Comparison of ENCODE assay signal across 13 cellular contexts in genomic region chr19:7789447-7789846, GRCh38. TPM values are rescaled to one million over a fixed set of nuclear protein-coding genes. Genes with fewer than 3 reads are reported as not detected.
DNase-seq lines count a peak whose midpoint lies in the region; ATAC-seq, FAIRE-seq and TF ChIP-seq lines count a peak whose summit lies in the region.
"Had no signal": no experiment of that assay in that cellular context is flagged by ENCODE, and none has a peak within 500 bp of the region (broad histone marks: within the 10 kb centered on the region; RNA-seq: fewer than 3 reads in every experiment).

No MANE protein-coding gene starts in this region.

- DNase-seq in activated CD4-positive, alpha-beta memory T cell treated with anti-CD3 and anti-CD28 coated beads for 36 hours, result peak; percentile 41
- DNase-seq in activated CD4-positive, alpha-beta memory T cell treated with anti-CD3 and anti-CD28 coated beads, Interleukin-2, amount 10 ng/mL, durations not matched to agents 7 days and 5 days, result no peak
- peak; percentile 55 for DNase-seq in activated T-cell treated with anti-CD3 and anti-CD28 coated beads, Interleukin-2, amount 50 U/mL, for 24 hours
- DNase-seq in iPS-NIHi11 (ENCODE audit: low spot score), result peak; percentile 83
- DNase-seq in stimulated activated naive B cell treated with anti-CD40 and anti-IgM and Interleukin-4, amounts not matched to agents 10 μg/mL and 1 μg/mL and 100 μg/mL, for 72 hours, result peak; percentile 7
- no peak for DNase-seq in mammary epithelial cell
- no peak for DNase-seq in frontal cortex (ENCODE audit: low spot score in 2 of 2)
- DNase-seq: activated CD8-positive, alpha-beta memory T cell treated with anti-CD3 and anti-CD28 coated beads, Interleukin-2, amount 10 ng/mL, durations not matched to agents 7 days and 5 days; HFFc6; immature natural killer cell had no signal

- intact Hi-C loops in activated CD4-positive, alpha-beta memory T cell treated with anti-CD3 and anti-CD28 coated beads for 36 hours (cut with micrococcal nuclease), result no loop called here
- intact Hi-C loops in mammary epithelial cell (cut with micrococcal nuclease), result no loop called here

- no peak overlapping the region for H3K4me3 ChIP-seq in mammary epithelial cell (replicated peaks in 1 of 3; ENCODE audit: insufficient read depth in 1 of 3, low read depth in 2 of 3, low read length in 3 of 3)

- peaks cover 17% of the 10 kb centered on the region for H3K27me3 ChIP-seq in mammary epithelial cell (ENCODE audit: insufficient read depth, low read length)

- no peaks in the 10 kb centered on the region for H3K9me3 Mint-ChIP-seq in activated CD4-positive, alpha-beta memory T cell treated with anti-CD3 and anti-CD28 coated beads for 36 hours
- no peaks in the 10 kb centered on the region for H3K9me3 Mint-ChIP-seq in activated CD4-positive, alpha-beta memory T cell treated with anti-CD3 and anti-CD28 coated beads, Interleukin-2, amount 10 ng/mL, durations not matched to agents 7 days and 5 days
- H3K9me3 Mint-ChIP-seq in activated T-cell treated with anti-CD3 and anti-CD28 coated beads, Interleukin-2, amount 50 U/mL, for 24 hours, result peaks cover 5% of the 10 kb centered on the region
- H3K9me3 Mint-ChIP-seq in stimulated activated naive B cell treated with anti-CD40 and anti-IgM and Interleukin-4, amounts not matched to agents 10 μg/mL and 1 μg/mL and 100 μg/mL, for 72 hours, result peaks cover 3 to 9% of the 10 kb centered on the region in 2 donors
- H3K9me3 Mint-ChIP-seq: HFFc6 had no signal

- H3K27ac Mint-ChIP-seq in activated CD4-positive, alpha-beta memory T cell treated with anti-CD3 and anti-CD28 coated beads for 36 hours, result no peak overlapping the region
- no peak overlapping the region for H3K27ac Mint-ChIP-seq in activated CD4-positive, alpha-beta memory T cell treated with anti-CD3 and anti-CD28 coated beads, Interleukin-2, amount 10 ng/mL, durations not matched to agents 7 days and 5 days
- no peak overlapping the region for H3K27ac Mint-ChIP-seq in activated T-cell treated with anti-CD3 and anti-CD28 coated beads, Interleukin-2, amount 50 U/mL, for 24 hours
- H3K27ac Mint-ChIP-seq in stimulated activated naive B cell treated with anti-CD40 and anti-IgM and Interleukin-4, amounts not matched to agents 10 μg/mL and 1 μg/mL and 100 μg/mL, for 72 hours, result peak overlapping the region; percentile 83
- H3K27ac Mint-ChIP-seq: activated CD8-positive, alpha-beta memory T cell treated with anti-CD3 and anti-CD28 coated beads, Interleukin-2, amount 10 ng/mL, durations not matched to agents 7 days and 5 days; HFFc6; immature natural killer cell had no signal

- no peak overlapping the region for H3K4me2 ChIP-seq in mammary epithelial cell (ENCODE audit: insufficient read depth, low read depth, low read length)

- no peak for TF ChIP-seq CTCF in mammary epithelial cell (conservative IDR thresholded peaks at IDR 0.05 in 1 of 2, IDR thresholded peaks at IDR 0.05 in 1 of 2; ENCODE audit: extremely low read depth in 1 of 2, insufficient read depth in 1 of 2, low read depth in 1 of 2, low read length in 2 of 2)

- no peak overlapping the region for H3K27ac ChIP-seq in mammary epithelial cell (ENCODE audit: insufficient read depth, low read depth, low read length)
- H3K27ac ChIP-seq: upper lobe of left lung had no signal

- H4K20me1 ChIP-seq in mammary epithelial cell (ENCODE audit: insufficient read depth, low read length), result no peaks in the 10 kb centered on the region

- peak; percentile 61 to 75 for ATAC-seq in stimulated activated naive B cell treated with anti-CD40 and anti-IgM and Interleukin-4, amounts not matched to agents 10 μg/mL and 1 μg/mL and 100 μg/mL, for 72 hours (replicated peaks)
- ATAC-seq in GM19397 (IDR thresholded peaks at IDR 0.05; ENCODE audit: unreplicated experiment), result no peak
- ATAC-seq: activated CD8-positive, alpha-beta memory T cell treated with anti-CD3 and anti-CD28 coated beads, Interleukin-2, amount 10 ng/mL, durations not matched to agents 7 days and 5 days had no signal

- H2AFZ ChIP-seq in mammary epithelial cell (ENCODE audit: low read depth, low read length), result no peak overlapping the region

- H3K36me3 ChIP-seq in mammary epithelial cell (ENCODE audit: insufficient read depth, low read length), result no peaks in the 10 kb centered on the region
- H3K36me3 ChIP-seq: upper lobe of left lung had no signal

- H3K9me3 ChIP-seq in mammary epithelial cell (replicated peaks; ENCODE audit: insufficient read depth, low read length), result no peaks in the 10 kb centered on the region
- H3K9me3 ChIP-seq: upper lobe of left lung had no signal

- no peak overlapping the region for H3K4me3 Mint-ChIP-seq in activated CD4-positive, alpha-beta memory T cell treated with anti-CD3 and anti-CD28 coated beads for 36 hours
- H3K4me3 Mint-ChIP-seq in activated CD4-positive, alpha-beta memory T cell treated with anti-CD3 and anti-CD28 coated beads, Interleukin-2, amount 10 ng/mL, durations not matched to agents 7 days and 5 days, result no peak overlapping the region
- H3K4me3 Mint-ChIP-seq in activated T-cell treated with anti-CD3 and anti-CD28 coated beads, Interleukin-2, amount 50 U/mL, for 24 hours, result no peak overlapping the region
- peak overlapping the region; percentile 77 to 86 for H3K4me3 Mint-ChIP-seq in stimulated activated naive B cell treated with anti-CD40 and anti-IgM and Interleukin-4, amounts not matched to agents 10 μg/mL and 1 μg/mL and 100 μg/mL, for 72 hours
- H3K4me3 Mint-ChIP-seq: activated CD8-positive, alpha-beta memory T cell treated with anti-CD3 and anti-CD28 coated beads, Interleukin-2, amount 10 ng/mL, durations not matched to agents 7 days and 5 days; HFFc6; immature natural killer cell had no signal

- H3K79me2 ChIP-seq in mammary epithelial cell (ENCODE audit: insufficient read depth, low read length), result no peaks in the 10 kb centered on the region

- CTCF ChIA-PET in activated CD4-positive, alpha-beta memory T cell treated with anti-CD3 and anti-CD28 coated beads for 36 hours (lab: Charles Lee), result no interaction called here
- CTCF ChIA-PET in activated CD4-positive, alpha-beta memory T cell treated with anti-CD3 and anti-CD28 coated beads, Interleukin-2, amount 10 ng/mL, durations not matched to agents 7 days and 5 days (lab: Charles Lee), result interaction anchor here (1.3 kb wide), 1 partner anchor 221 kb away, joined by 3 read pairs; no protein-coding TSS in a partner anchor
- CTCF ChIA-PET in mammary epithelial cell (lab: Charles Lee; ENCODE audit: low non-redundant PET), result no interaction called here

- in situ Hi-C loops in mammary epithelial cell (cut with MboI; ENCODE audit: low sequenced_read_pairs in 2 of 2), result no loop called here

- dilution Hi-C loops in mammary epithelial cell (cut with HindIII; ENCODE audit: low sequenced_read_pairs), result no loop called here

- no TSS peak for BruUV-seq in mammary epithelial cell (replicated peaks; lab: Mats Ljungman, UMichigan)

- WGBS in mammary epithelial cell (ENCODE audit: low coverage, missing lambda C conversion rate), result 14% methylated on average over 13 of the region's 31 CpGs

- H3K9ac ChIP-seq in mammary epithelial cell (ENCODE audit: insufficient read depth, low read length), result no peak overlapping the region

- no peaks in the 10 kb centered on the region for H3K36me3 Mint-ChIP-seq in activated CD4-positive, alpha-beta memory T cell treated with anti-CD3 and anti-CD28 coated beads for 36 hours
- no peaks in the 10 kb centered on the region for H3K36me3 Mint-ChIP-seq in activated CD4-positive, alpha-beta memory T cell treated with anti-CD3 and anti-CD28 coated beads, Interleukin-2, amount 10 ng/mL, durations not matched to agents 7 days and 5 days (ENCODE audit: low read depth)
- H3K36me3 Mint-ChIP-seq in activated T-cell treated with anti-CD3 and anti-CD28 coated beads, Interleukin-2, amount 50 U/mL, for 24 hours (ENCODE audit: low read depth), result no peaks in the 10 kb centered on the region
- peaks cover 4 to 9% of the 10 kb centered on the region in 2 donors for H3K36me3 Mint-ChIP-seq in stimulated activated naive B cell treated with anti-CD40 and anti-IgM and Interleukin-4, amounts not matched to agents 10 μg/mL and 1 μg/mL and 100 μg/mL, for 72 hours
- H3K36me3 Mint-ChIP-seq: activated CD8-positive, alpha-beta memory T cell treated with anti-CD3 and anti-CD28 coated beads, Interleukin-2, amount 10 ng/mL, durations not matched to agents 7 days and 5 days; immature natural killer cell had no signal

- H3K27me3 Mint-ChIP-seq in activated CD4-positive, alpha-beta memory T cell treated with anti-CD3 and anti-CD28 coated beads for 36 hours, result peaks cover 34% of the 10 kb centered on the region
- H3K27me3 Mint-ChIP-seq in activated CD4-positive, alpha-beta memory T cell treated with anti-CD3 and anti-CD28 coated beads, Interleukin-2, amount 10 ng/mL, durations not matched to agents 7 days and 5 days, result peaks cover 33% of the 10 kb centered on the region
- peaks cover 63% of the 10 kb centered on the region for H3K27me3 Mint-ChIP-seq in activated T-cell treated with anti-CD3 and anti-CD28 coated beads, Interleukin-2, amount 50 U/mL, for 24 hours
- H3K27me3 Mint-ChIP-seq in stimulated activated naive B cell treated with anti-CD40 and anti-IgM and Interleukin-4, amounts not matched to agents 10 μg/mL and 1 μg/mL and 100 μg/mL, for 72 hours, result peaks cover 21 to 34% of the 10 kb centered on the region in 2 donors

- no peaks in the 10 kb centered on the region for H3K4me1 ChIP-seq in mammary epithelial cell (ENCODE audit: insufficient read depth, low read length)

- FAIRE-seq in frontal cortex (lab: Jason Lieb, UNC), result no peak

- peaks cover 5% of the 10 kb centered on the region for H3K4me1 Mint-ChIP-seq in activated CD4-positive, alpha-beta memory T cell treated with anti-CD3 and anti-CD28 coated beads for 36 hours (ENCODE audit: low read depth)
- H3K4me1 Mint-ChIP-seq in activated CD4-positive, alpha-beta memory T cell treated with anti-CD3 and anti-CD28 coated beads, Interleukin-2, amount 10 ng/mL, durations not matched to agents 7 days and 5 days, result no peaks in the 10 kb centered on the region
- H3K4me1 Mint-ChIP-seq in activated T-cell treated with anti-CD3 and anti-CD28 coated beads, Interleukin-2, amount 50 U/mL, for 24 hours (ENCODE audit: low read depth), result peaks cover 10% of the 10 kb centered on the region
- H3K4me1 Mint-ChIP-seq in stimulated activated naive B cell treated with anti-CD40 and anti-IgM and Interleukin-4, amounts not matched to agents 10 μg/mL and 1 μg/mL and 100 μg/mL, for 72 hours, result peaks cover 28 to 45% of the 10 kb centered on the region in 2 donors
- H3K4me1 Mint-ChIP-seq: activated CD8-positive, alpha-beta memory T cell treated with anti-CD3 and anti-CD28 coated beads, Interleukin-2, amount 10 ng/mL, durations not matched to agents 7 days and 5 days had no signal

- POLR2A ChIA-PET in activated CD4-positive, alpha-beta memory T cell treated with anti-CD3 and anti-CD28 coated beads for 36 hours (lab: Charles Lee), result no interaction called here
- POLR2A ChIA-PET in activated CD4-positive, alpha-beta memory T cell treated with anti-CD3 and anti-CD28 coated beads, Interleukin-2, amount 10 ng/mL, durations not matched to agents 7 days and 5 days (lab: Charles Lee), result no interaction called here

RNA-seq across cellular contexts. Expression of gene CLEC4M, which starts 26.4 kb away (rescaled TPM):
- not detected for total RNA-seq in activated CD4-positive, alpha-beta memory T cell treated with anti-CD3 and anti-CD28 coated beads for 36 hours
- not detected for total RNA-seq in activated CD4-positive, alpha-beta memory T cell treated with anti-CD3 and anti-CD28 coated beads, Interleukin-2, amount 10 ng/mL, durations not matched to agents 7 days and 5 days
- not detected for total RNA-seq in mammary epithelial cell
- not detected for polyA plus RNA-seq in mammary epithelial cell
- polyA minus RNA-seq in mammary epithelial cell, result not detected
- not detected for total RNA-seq in frontal cortex
- total RNA-seq: activated CD8-positive, alpha-beta memory T cell treated with anti-CD3 and anti-CD28 coated beads, Interleukin-2, amount 10 ng/mL, durations not matched to agents 7 days and 5 days; HFFc6 had no signal
- polyA plus RNA-seq: immature natural killer cell had no signal

RNA-seq across cellular contexts. Expression of gene EVI5L, which starts 40.6 kb away (rescaled TPM):
- 1 to 10 TPM; 5.0 to 5.6 TPM for total RNA-seq in activated CD4-positive, alpha-beta memory T cell treated with anti-CD3 and anti-CD28 coated beads for 36 hours
- 1 to 10 TPM; 7.0 to 7.7 TPM for total RNA-seq in activated CD4-positive, alpha-beta memory T cell treated with anti-CD3 and anti-CD28 coated beads, Interleukin-2, amount 10 ng/mL, durations not matched to agents 7 days and 5 days
- total RNA-seq in mammary epithelial cell (10 to 100 TPM; 15.2 to 17.5 TPM), frontal cortex (47.7 TPM)
- polyA plus RNA-seq in mammary epithelial cell, result 6.8 TPM
- 26.1 TPM for polyA minus RNA-seq in mammary epithelial cell

RNA-seq across cellular contexts. Expression of gene CD209, which starts 42.1 kb away (rescaled TPM):
- not detected for total RNA-seq in activated CD4-positive, alpha-beta memory T cell treated with anti-CD3 and anti-CD28 coated beads for 36 hours
- not detected for total RNA-seq in activated CD4-positive, alpha-beta memory T cell treated with anti-CD3 and anti-CD28 coated beads, Interleukin-2, amount 10 ng/mL, durations not matched to agents 7 days and 5 days
- total RNA-seq in mammary epithelial cell (not detected), frontal cortex (0.82 TPM)
- polyA plus RNA-seq in mammary epithelial cell, result not detected
- not detected for polyA minus RNA-seq in mammary epithelial cell
- total RNA-seq: activated CD8-positive, alpha-beta memory T cell treated with anti-CD3 and anti-CD28 coated beads, Interleukin-2, amount 10 ng/mL, durations not matched to agents 7 days and 5 days; HFFc6 had no signal
- polyA plus RNA-seq: immature natural killer cell had no signal

RNA-seq across cellular contexts. Expression of gene CLEC4G, which starts 57.5 kb away (rescaled TPM):
- total RNA-seq in activated CD4-positive, alpha-beta memory T cell treated with anti-CD3 and anti-CD28 coated beads for 36 hours, result not detected
- not detected for total RNA-seq in activated CD4-positive, alpha-beta memory T cell treated with anti-CD3 and anti-CD28 coated beads, Interleukin-2, amount 10 ng/mL, durations not matched to agents 7 days and 5 days
- not detected for total RNA-seq in mammary epithelial cell
- polyA plus RNA-seq in mammary epithelial cell, result not detected
- not detected for polyA minus RNA-seq in mammary epithelial cell
- total RNA-seq in frontal cortex, result 0.82 TPM
- total RNA-seq: activated CD8-positive, alpha-beta memory T cell treated with anti-CD3 and anti-CD28 coated beads, Interleukin-2, amount 10 ng/mL, durations not matched to agents 7 days and 5 days; dermis microvascular lymphatic vessel endothelial cell; HFFc6 had no signal

Comparison
In these comparisons a context has a peak if more than half of its experiments do, and no peak if none do; other contexts are left out.
1. DNase-seq: peak in activated CD4-positive, alpha-beta memory T cell treated with anti-CD3 and anti-CD28 coated beads for 36 hours (single experiment), activated T-cell treated with anti-CD3 and anti-CD28 coated beads, Interleukin-2, amount 50 U/mL, for 24 hours (single experiment), iPS-NIHi11 (single experiment) and stimulated activated naive B cell treated with anti-CD40 and anti-IgM and Interleukin-4, amounts not matched to agents 10 μg/mL and 1 μg/mL and 100 μg/mL, for 72 hours (single experiment); none in activated CD4-positive, alpha-beta memory T cell treated with anti-CD3 and anti-CD28 coated beads, Interleukin-2, amount 10 ng/mL, durations not matched to agents 7 days and 5 days (single experiment), mammary epithelial cell (single experiment) and frontal cortex (0 of 2).
2. H3K4me3 Mint-ChIP-seq: peak in stimulated activated naive B cell treated with anti-CD40 and anti-IgM and Interleukin-4, amounts not matched to agents 10 μg/mL and 1 μg/mL and 100 μg/mL, for 72 hours (2 of 2); none in activated CD4-positive, alpha-beta memory T cell treated with anti-CD3 and anti-CD28 coated beads for 36 hours (single experiment), activated CD4-positive, alpha-beta memory T cell treated with anti-CD3 and anti-CD28 coated beads, Interleukin-2, amount 10 ng/mL, durations not matched to agents 7 days and 5 days (single experiment) and activated T-cell treated with anti-CD3 and anti-CD28 coated beads, Interleukin-2, amount 50 U/mL, for 24 hours (single experiment).